14 cellular contexts compared by ENCODE assay signal in genomic region chr2:9812945-9813311, GRCh38.
"Had no signal": no experiment of that assay in that cellular context is flagged by ENCODE, and none has a peak within 500 bp of the region (broad histone marks: within the 10 kb centered on the region; RNA-seq: fewer than 3 reads in every experiment).

No MANE protein-coding gene starts in this region.

- H3K9me3 ChIP-seq: ascending aorta, left lung, suprapubic skin, upper lobe of left lung had no signal

- H3K36me3 ChIP-seq: ascending aorta, left lung, suprapubic skin, upper lobe of left lung had no signal

- H3K4me3 ChIP-seq: left lung, suprapubic skin, upper lobe of left lung had no signal

- H3K4me1 Mint-ChIP-seq: endodermal cell had no signal

- H3K27ac ChIP-seq: ascending aorta, left lung had no signal

- DNase-seq: activated CD4-positive, alpha-beta T cell treated with anti-CD3 and anti-CD28 coated beads, Interleukin-2, amount 10 ng/mL, durations not matched to agents 7 days and 5 days; activated naive CD4-positive, alpha-beta T cell treated with anti-CD3 and anti-CD28 coated beads for 36 hours; activated naive CD8-positive, alpha-beta T cell treated with anti-CD3 and anti-CD28 coated beads, Interleukin-2, amount 50 U/mL, for 24 hours; naive thymus-derived CD8-positive, alpha-beta T cell; small intestine; stimulated activated CD4-positive, alpha-beta T cell treated with anti-CD3 and anti-CD28 coated beads, Interleukin-4, amount 100 ng/mL, for 4 hours; stimulated activated naive CD8-positive, alpha-beta T cell treated with anti-CD3 and anti-CD28 coated beads, Interleukin-15, Interleukin-2, amounts not matched to agents 100 U/mL and 50 U/mL, for 24 hours; T-helper 2 cell had no signal

- H3K36me3 Mint-ChIP-seq: naive thymus-derived CD8-positive, alpha-beta T cell had no signal

- H3K4me3 Mint-ChIP-seq: activated CD4-positive, alpha-beta T cell treated with anti-CD3 and anti-CD28 coated beads, Interleukin-2, amount 10 ng/mL, durations not matched to agents 7 days and 5 days; activated naive CD4-positive, alpha-beta T cell treated with anti-CD3 and anti-CD28 coated beads for 36 hours; activated naive CD8-positive, alpha-beta T cell treated with anti-CD3 and anti-CD28 coated beads, Interleukin-2, amount 50 U/mL, for 24 hours; activated T-helper 1 cell treated with anti-CD3 and anti-CD28 coated beads, Interleukin-12 subunit alpha, Interleukin-12 subunit beta, Interleukin-2, Interleukin-4 antibody, amounts not matched to agents 30 ng/mL and 10 ng/mL and 1 ng/mL, durations not matched to agents 14 hours and 24 hours and 36 hours; endodermal cell; naive thymus-derived CD8-positive, alpha-beta T cell had no signal

- H3K27me3 ChIP-seq: ascending aorta, left lung, suprapubic skin, upper lobe of left lung had no signal

- H3K27ac Mint-ChIP-seq: activated CD4-positive, alpha-beta T cell treated with anti-CD3 and anti-CD28 coated beads, Interleukin-2, amount 10 ng/mL, durations not matched to agents 7 days and 5 days; activated naive CD4-positive, alpha-beta T cell treated with anti-CD3 and anti-CD28 coated beads for 36 hours; activated naive CD8-positive, alpha-beta T cell treated with anti-CD3 and anti-CD28 coated beads, Interleukin-2, amount 50 U/mL, for 24 hours; activated T-helper 1 cell treated with anti-CD3 and anti-CD28 coated beads, Interleukin-12 subunit alpha, Interleukin-12 subunit beta, Interleukin-2, Interleukin-4 antibody, amounts not matched to agents 30 ng/mL and 10 ng/mL and 1 ng/mL, durations not matched to agents 14 hours and 24 hours and 36 hours; endodermal cell; naive thymus-derived CD8-positive, alpha-beta T cell had no signal
